13 cellular contexts compared by ENCODE assay signal in the genomic region with DNA sequence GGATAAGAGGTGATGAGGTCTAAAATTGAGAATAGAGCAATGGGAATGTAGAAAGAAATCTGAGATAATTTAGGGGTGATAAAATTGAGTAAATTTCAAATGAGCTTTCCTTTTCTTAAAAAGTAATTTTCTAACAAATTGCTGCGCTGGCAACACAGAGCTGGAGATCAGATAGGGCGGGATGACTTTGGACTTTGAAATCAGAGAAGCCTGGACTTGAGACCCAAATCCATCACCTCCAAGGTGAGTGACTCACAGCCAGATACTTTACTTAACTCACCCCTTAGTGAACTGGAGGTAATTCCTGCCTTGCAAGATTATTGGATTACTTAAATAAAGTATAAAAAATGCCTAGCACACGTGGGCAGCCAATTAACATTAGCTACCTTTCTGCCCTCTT.
A peak's percentile ranks its signal among the peaks of the same experiment; 100 is the strongest.
DNase-seq lines count a peak whose midpoint lies in the region; ATAC-seq and TF ChIP-seq lines count a peak whose summit lies in the region.
"Had no signal": no experiment of that assay in that cellular context is flagged by ENCODE, and none has a peak within 500 bp of the region (broad histone marks: within the 10 kb centered on the region; RNA-seq: fewer than 3 reads in every experiment).

No MANE protein-coding gene starts in this region.

- in situ Hi-C loops in KBM-7 (cut with MboI; ENCODE audit: low pct_unique_long_range_greater_than_20kb, low sequenced_read_pairs), result no loop called here

- no peaks in the 10 kb centered on the region for H3F3A ChIP-seq in PC-3 (ENCODE audit: low read length, unreplicated experiment)

- no peaks in the 10 kb centered on the region for H3K36me3 ChIP-seq in PC-3 (ENCODE audit: low read depth, low read length)
- no peaks in the 10 kb centered on the region for H3K36me3 ChIP-seq in mucosa of descending colon (ENCODE audit: low read depth)
- no peaks in the 10 kb centered on the region for H3K36me3 ChIP-seq in left ventricle myocardium inferior
- H3K36me3 ChIP-seq: HAP-1 had no signal

- POLR2A ChIA-PET in PC-3 (lab: Charles Lee; ENCODE audit: unreplicated experiment), result interaction anchor here (0.6 kb wide), 1 partner anchor 24 kb away, joined by 4 read pairs; no protein-coding TSS in a partner anchor

- H2AFZ ChIP-seq in PC-3 (ENCODE audit: low read length), result no peak overlapping the region

- no peak overlapping the region for H3K4me2 ChIP-seq in PC-3 (ENCODE audit: low read length)
- H3K4me2 ChIP-seq: A549 had no signal

- CTCF ChIA-PET in PC-3 (lab: Charles Lee), result no interaction called here

- H3K79me2 ChIP-seq in PC-3 (ENCODE audit: low read length), result no peaks in the 10 kb centered on the region

- H3K9ac ChIP-seq in PC-3 (ENCODE audit: low read length), result no peak overlapping the region

- TF ChIP-seq CTCF in PC-3 (conservative IDR thresholded peaks at IDR 0.05; ENCODE audit: low read depth, low read length) (no peak), mucosa of descending colon (IDR thresholded peaks at IDR 0.05) (no peak), left ventricle myocardium inferior (IDR thresholded peaks at IDR 0.05; ENCODE audit: borderline replicate concordance) (no peak)

- no peaks in the 10 kb centered on the region for H3K9me2 ChIP-seq in PC-3 (replicated peaks; ENCODE audit: low read length)

- no peaks in the 10 kb centered on the region for H3K4me1 ChIP-seq in PC-3 (ENCODE audit: insufficient read depth, low read length)
- H3K4me1 ChIP-seq in mucosa of descending colon (ENCODE audit: low read depth), result no peaks in the 10 kb centered on the region
- no peaks in the 10 kb centered on the region for H3K4me1 ChIP-seq in left ventricle myocardium inferior
- H3K4me1 ChIP-seq: A549, HAP-1 had no signal

- no TSS peak for BruUV-seq in PC-3 (replicated peaks; lab: Mats Ljungman, UMichigan)

- DNase-seq in PC-3 (peak; percentile 12), mucosa of descending colon (no peak), mesenteric fat pad (ENCODE audit: low spot score) (no peak), KBM-7 (no peak), left ventricle myocardium inferior (no peak)
- no peak for DNase-seq in stimulated activated CD8-positive, alpha-beta memory T cell treated with anti-CD3 and anti-CD28 coated beads, Interleukin-4, amount 100 ng/mL, for 48 hours
- DNase-seq: CD8-positive, alpha-beta T cell; COR-L47; IMR-90 had no signal

- H3K9me3 ChIP-seq in PC-3 (ENCODE audit: low read length) (no peaks in the 10 kb centered on the region), mucosa of descending colon (no peaks in the 10 kb centered on the region), left ventricle myocardium inferior (replicated peaks) (no peaks in the 10 kb centered on the region)
- H3K9me3 ChIP-seq: A549, HAP-1 had no signal

- no peaks in the 10 kb centered on the region for H4K20me1 ChIP-seq in PC-3 (ENCODE audit: low read length)

- H3K27me3 ChIP-seq in PC-3 (ENCODE audit: low read length) (no peaks in the 10 kb centered on the region), left ventricle myocardium inferior (ENCODE audit: low read depth) (no peaks in the 10 kb centered on the region)

- ATAC-seq in PC-3 (no peak; the same call in 1 of the 2 replicates), esophagus mucosa (peak; percentile 58), mucosa of descending colon (peak; percentile 45)
- ATAC-seq: A549; CD8-positive, alpha-beta T cell; GM12878 had no signal

- intact Hi-C loops in PC-3 (cut with micrococcal nuclease), result no loop called here
- intact Hi-C loops in mucosa of descending colon (cut with DNase I, micrococcal nuclease), result no loop called here
- intact Hi-C loops in left ventricle myocardium inferior (cut with micrococcal nuclease), result no loop called here

- no peak overlapping the region for H3K27ac ChIP-seq in PC-3 (ENCODE audit: low read length)
- H3K27ac ChIP-seq in left ventricle myocardium inferior (replicated peaks), result no peak overlapping the region
- H3K27ac ChIP-seq: A549 had no signal

- no peak overlapping the region for H3K4me3 ChIP-seq in PC-3 (ENCODE audit: low read length)
- no peak overlapping the region for H3K4me3 ChIP-seq in mucosa of descending colon
- no peak overlapping the region for H3K4me3 ChIP-seq in left ventricle myocardium inferior
- H3K4me3 ChIP-seq: A549, GM12878, HAP-1 had no signal
